ENCODE assay signal across 1 cellular context in genomic region chr18:79980585-79980984, GRCh38.
TF ChIP-seq lines count a peak whose summit lies in the region.

No MANE protein-coding gene starts in this region.

TF ChIP-seq in K562, 482 proteins besides CTCF, POLR2A, EP300 and RAD21:
- TF ChIP-seq, protein P1, sequence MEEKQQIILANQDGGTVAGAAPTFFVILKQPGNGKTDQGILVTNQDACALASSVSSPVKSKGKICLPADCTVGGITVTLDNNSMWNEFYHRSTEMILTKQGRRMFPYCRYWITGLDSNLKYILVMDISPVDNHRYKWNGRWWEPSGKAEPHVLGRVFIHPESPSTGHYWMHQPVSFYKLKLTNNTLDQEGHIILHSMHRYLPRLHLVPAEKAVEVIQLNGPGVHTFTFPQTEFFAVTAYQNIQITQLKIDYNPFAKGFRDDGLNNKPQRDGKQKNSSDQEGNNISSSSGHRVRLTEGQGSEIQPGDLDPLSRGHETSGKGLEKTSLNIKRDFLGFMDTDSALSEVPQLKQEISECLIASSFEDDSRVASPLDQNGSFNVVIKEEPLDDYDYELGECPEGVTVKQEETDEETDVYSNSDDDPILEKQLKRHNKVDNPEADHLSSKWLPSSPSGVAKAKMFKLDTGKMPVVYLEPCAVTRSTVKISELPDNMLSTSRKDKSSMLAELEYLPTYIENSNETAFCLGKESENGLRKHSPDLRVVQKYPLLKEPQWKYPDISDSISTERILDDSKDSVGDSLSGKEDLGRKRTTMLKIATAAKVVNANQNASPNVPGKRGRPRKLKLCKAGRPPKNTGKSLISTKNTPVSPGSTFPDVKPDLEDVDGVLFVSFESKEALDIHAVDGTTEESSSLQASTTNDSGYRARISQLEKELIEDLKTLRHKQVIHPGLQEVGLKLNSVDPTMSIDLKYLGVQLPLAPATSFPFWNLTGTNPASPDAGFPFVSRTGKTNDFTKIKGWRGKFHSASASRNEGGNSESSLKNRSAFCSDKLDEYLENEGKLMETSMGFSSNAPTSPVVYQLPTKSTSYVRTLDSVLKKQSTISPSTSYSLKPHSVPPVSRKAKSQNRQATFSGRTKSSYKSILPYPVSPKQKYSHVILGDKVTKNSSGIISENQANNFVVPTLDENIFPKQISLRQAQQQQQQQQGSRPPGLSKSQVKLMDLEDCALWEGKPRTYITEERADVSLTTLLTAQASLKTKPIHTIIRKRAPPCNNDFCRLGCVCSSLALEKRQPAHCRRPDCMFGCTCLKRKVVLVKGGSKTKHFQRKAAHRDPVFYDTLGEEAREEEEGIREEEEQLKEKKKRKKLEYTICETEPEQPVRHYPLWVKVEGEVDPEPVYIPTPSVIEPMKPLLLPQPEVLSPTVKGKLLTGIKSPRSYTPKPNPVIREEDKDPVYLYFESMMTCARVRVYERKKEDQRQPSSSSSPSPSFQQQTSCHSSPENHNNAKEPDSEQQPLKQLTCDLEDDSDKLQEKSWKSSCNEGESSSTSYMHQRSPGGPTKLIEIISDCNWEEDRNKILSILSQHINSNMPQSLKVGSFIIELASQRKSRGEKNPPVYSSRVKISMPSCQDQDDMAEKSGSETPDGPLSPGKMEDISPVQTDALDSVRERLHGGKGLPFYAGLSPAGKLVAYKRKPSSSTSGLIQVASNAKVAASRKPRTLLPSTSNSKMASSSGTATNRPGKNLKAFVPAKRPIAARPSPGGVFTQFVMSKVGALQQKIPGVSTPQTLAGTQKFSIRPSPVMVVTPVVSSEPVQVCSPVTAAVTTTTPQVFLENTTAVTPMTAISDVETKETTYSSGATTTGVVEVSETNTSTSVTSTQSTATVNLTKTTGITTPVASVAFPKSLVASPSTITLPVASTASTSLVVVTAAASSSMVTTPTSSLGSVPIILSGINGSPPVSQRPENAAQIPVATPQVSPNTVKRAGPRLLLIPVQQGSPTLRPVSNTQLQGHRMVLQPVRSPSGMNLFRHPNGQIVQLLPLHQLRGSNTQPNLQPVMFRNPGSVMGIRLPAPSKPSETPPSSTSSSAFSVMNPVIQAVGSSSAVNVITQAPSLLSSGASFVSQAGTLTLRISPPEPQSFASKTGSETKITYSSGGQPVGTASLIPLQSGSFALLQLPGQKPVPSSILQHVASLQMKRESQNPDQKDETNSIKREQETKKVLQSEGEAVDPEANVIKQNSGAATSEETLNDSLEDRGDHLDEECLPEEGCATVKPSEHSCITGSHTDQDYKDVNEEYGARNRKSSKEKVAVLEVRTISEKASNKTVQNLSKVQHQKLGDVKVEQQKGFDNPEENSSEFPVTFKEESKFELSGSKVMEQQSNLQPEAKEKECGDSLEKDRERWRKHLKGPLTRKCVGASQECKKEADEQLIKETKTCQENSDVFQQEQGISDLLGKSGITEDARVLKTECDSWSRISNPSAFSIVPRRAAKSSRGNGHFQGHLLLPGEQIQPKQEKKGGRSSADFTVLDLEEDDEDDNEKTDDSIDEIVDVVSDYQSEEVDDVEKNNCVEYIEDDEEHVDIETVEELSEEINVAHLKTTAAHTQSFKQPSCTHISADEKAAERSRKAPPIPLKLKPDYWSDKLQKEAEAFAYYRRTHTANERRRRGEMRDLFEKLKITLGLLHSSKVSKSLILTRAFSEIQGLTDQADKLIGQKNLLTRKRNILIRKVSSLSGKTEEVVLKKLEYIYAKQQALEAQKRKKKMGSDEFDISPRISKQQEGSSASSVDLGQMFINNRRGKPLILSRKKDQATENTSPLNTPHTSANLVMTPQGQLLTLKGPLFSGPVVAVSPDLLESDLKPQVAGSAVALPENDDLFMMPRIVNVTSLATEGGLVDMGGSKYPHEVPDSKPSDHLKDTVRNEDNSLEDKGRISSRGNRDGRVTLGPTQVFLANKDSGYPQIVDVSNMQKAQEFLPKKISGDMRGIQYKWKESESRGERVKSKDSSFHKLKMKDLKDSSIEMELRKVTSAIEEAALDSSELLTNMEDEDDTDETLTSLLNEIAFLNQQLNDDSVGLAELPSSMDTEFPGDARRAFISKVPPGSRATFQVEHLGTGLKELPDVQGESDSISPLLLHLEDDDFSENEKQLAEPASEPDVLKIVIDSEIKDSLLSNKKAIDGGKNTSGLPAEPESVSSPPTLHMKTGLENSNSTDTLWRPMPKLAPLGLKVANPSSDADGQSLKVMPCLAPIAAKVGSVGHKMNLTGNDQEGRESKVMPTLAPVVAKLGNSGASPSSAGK (IDR thresholded peaks at IDR 0.05): peak; percentile 35; the same call in 1 of the 2 replicates
- TF ChIP-seq, protein P2, sequence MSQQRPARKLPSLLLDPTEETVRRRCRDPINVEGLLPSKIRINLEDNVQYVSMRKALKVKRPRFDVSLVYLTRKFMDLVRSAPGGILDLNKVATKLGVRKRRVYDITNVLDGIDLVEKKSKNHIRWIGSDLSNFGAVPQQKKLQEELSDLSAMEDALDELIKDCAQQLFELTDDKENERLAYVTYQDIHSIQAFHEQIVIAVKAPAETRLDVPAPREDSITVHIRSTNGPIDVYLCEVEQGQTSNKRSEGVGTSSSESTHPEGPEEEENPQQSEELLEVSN (IDR thresholded peaks at IDR 0.05; ENCODE audit: borderline replicate concordance in 1 of 2, extremely low read depth in 1 of 2, insufficient read depth in 1 of 2, insufficient read length in 1 of 2, low read depth in 1 of 2, low read length in 1 of 2, poor library complexity in 1 of 2, severe bottlenecking in 1 of 2): peak in 1 of 2 experiments; percentile 41
- TF ChIP-seq, protein P3, sequence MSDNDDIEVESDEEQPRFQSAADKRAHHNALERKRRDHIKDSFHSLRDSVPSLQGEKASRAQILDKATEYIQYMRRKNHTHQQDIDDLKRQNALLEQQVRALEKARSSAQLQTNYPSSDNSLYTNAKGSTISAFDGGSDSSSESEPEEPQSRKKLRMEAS (CRISPR knock-in tag; IDR thresholded peaks at IDR 0.05): peak; percentile 23; the same call in 1 of the 2 replicates
- TF ChIP-seq ZNF316 (IDR thresholded peaks at IDR 0.05) (no peak), EP400 (IDR thresholded peaks at IDR 0.05) (peak; percentile 31; the same call in 1 of the 2 replicates)
